In the genomic region with DNA sequence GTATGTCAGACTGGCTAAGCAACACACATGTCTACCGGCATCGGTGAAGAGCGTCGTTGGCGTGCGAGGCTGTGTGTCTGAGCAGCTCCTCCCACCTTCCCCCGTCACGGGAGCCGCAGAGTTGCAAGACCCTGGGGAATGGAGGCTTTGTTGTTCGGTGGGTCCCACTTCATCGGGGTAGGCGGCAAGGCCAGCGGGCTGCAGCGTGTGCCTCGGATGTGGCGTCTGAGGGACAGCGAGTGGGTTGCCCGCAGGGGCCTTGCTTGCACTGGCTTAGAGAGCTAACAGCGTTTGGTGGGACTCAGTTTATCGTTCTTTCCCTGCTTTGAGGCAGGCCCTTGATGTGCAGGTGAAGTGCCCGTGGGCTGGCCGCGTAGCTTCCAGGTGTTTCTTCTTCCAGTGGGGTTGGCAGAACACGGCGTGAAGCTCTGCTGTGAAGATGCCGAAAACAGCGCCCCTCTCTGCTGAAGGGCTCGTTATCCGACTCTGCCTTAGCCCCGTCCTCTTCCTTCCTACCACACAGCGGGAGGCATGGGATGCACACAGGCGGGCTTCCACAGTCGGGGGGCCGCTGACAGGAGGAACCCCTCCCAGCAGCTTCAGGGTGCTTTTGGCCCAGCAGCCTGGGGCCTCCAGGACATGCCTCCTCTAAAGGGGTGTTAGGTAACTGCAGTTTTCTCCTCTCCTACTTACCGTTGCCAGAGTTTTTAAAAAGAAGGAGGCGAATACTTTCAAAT, we compare ENCODE assay signal across 21 cellular contexts.
"Had no signal": no experiment of that assay in that cellular context is flagged by ENCODE, and none has a peak within 500 bp of the region (broad histone marks: within the 10 kb centered on the region; RNA-seq: fewer than 3 reads in every experiment).

No MANE protein-coding gene starts in this region.

- H3K4me3 ChIP-seq: hepatocyte, neural progenitor cell, sigmoid colon, SJCRH30, smooth muscle cell, upper lobe of right lung had no signal

- H3K9me3 Mint-ChIP-seq: activated CD4-positive, alpha-beta memory T cell treated with anti-CD3 and anti-CD28 coated beads, Interleukin-2, amount 10 ng/mL, durations not matched to agents 7 days and 5 days; activated naive CD4-positive, alpha-beta T cell treated with anti-CD3 and anti-CD28 coated beads, Interleukin-2, amount 50 U/mL, for 72 hours; activated T-cell treated with anti-CD3 and anti-CD28 coated beads, Interleukin-2, amount 50 U/mL, for 72 hours; brain; dendritic cell treated with granulocyte-macrophage colony-stimulating factor and Interleukin-4, amounts not matched to agents 40 ng/mL and 50 ng/mL, for 4 days; naive B cell; neural progenitor cell; stimulated activated memory B cell treated with anti-CD40 and anti-IgM and Interleukin-4, amounts not matched to agents 10 μg/mL and 1 μg/mL and 100 μg/mL, for 72 hours had no signal

- ATAC-seq: activated naive CD4-positive, alpha-beta T cell treated with anti-CD3 and anti-CD28 coated beads, Interleukin-2, amount 50 U/mL, for 72 hours; activated T-cell treated with anti-CD3 and anti-CD28 coated beads, Interleukin-2, amount 50 U/mL, for 72 hours; foreskin keratinocyte; stimulated activated memory B cell treated with anti-CD40 and anti-IgM and Interleukin-4, amounts not matched to agents 10 μg/mL and 1 μg/mL and 100 μg/mL, for 72 hours; upper lobe of right lung had no signal

- H3K4me2 ChIP-seq: hepatocyte, neural progenitor cell, smooth muscle cell had no signal

- H3K27me3 Mint-ChIP-seq: activated CD4-positive, alpha-beta memory T cell treated with anti-CD3 and anti-CD28 coated beads, Interleukin-2, amount 10 ng/mL, durations not matched to agents 7 days and 5 days; brain; dendritic cell treated with granulocyte-macrophage colony-stimulating factor and Interleukin-4, amounts not matched to agents 40 ng/mL and 50 ng/mL, for 4 days; naive B cell; stimulated activated memory B cell treated with anti-CD40 and anti-IgM and Interleukin-4, amounts not matched to agents 10 μg/mL and 1 μg/mL and 100 μg/mL, for 72 hours had no signal

- H2AFZ ChIP-seq: hepatocyte, neural progenitor cell had no signal

- DNase-seq: activated CD4-positive, alpha-beta memory T cell treated with anti-CD3 and anti-CD28 coated beads, Interleukin-2, amount 10 ng/mL, durations not matched to agents 7 days and 5 days; activated CD4-positive, alpha-beta T cell treated with anti-CD3 and anti-CD28 coated beads for 4 hours; activated CD4-positive, CD25-positive, alpha-beta regulatory T cell; activated T-cell treated with anti-CD3 and anti-CD28 coated beads, Interleukin-2, amount 50 U/mL, for 72 hours; effector CD4-positive, alpha-beta T cell; erythroblast; mesenchymal stem cell; naive B cell; sigmoid colon; SJCRH30; stimulated activated CD4-positive, alpha-beta T cell treated with anti-CD3 and anti-CD28 coated beads, Interleukin-15, amount 100 ng/mL, for 24 hours; T-helper 1 cell; upper lobe of right lung had no signal

- H3K27me3 ChIP-seq: foreskin keratinocyte, hepatocyte, neural progenitor cell, sigmoid colon, SJCRH30, upper lobe of right lung had no signal

- H3K4me3 Mint-ChIP-seq: activated CD4-positive, alpha-beta memory T cell treated with anti-CD3 and anti-CD28 coated beads, Interleukin-2, amount 10 ng/mL, durations not matched to agents 7 days and 5 days; activated T-cell treated with anti-CD3 and anti-CD28 coated beads, Interleukin-2, amount 50 U/mL, for 72 hours; brain; dendritic cell treated with granulocyte-macrophage colony-stimulating factor and Interleukin-4, amounts not matched to agents 40 ng/mL and 50 ng/mL, for 4 days; naive B cell; neural progenitor cell; stimulated activated memory B cell treated with anti-CD40 and anti-IgM and Interleukin-4, amounts not matched to agents 10 μg/mL and 1 μg/mL and 100 μg/mL, for 72 hours had no signal

- H3K27ac ChIP-seq: foreskin keratinocyte, hepatocyte, neural progenitor cell, sigmoid colon, SJCRH30, upper lobe of right lung had no signal

- H3K27ac Mint-ChIP-seq: activated CD4-positive, alpha-beta memory T cell treated with anti-CD3 and anti-CD28 coated beads, Interleukin-2, amount 10 ng/mL, durations not matched to agents 7 days and 5 days; activated T-cell treated with anti-CD3 and anti-CD28 coated beads, Interleukin-2, amount 50 U/mL, for 72 hours; dendritic cell treated with granulocyte-macrophage colony-stimulating factor and Interleukin-4, amounts not matched to agents 40 ng/mL and 50 ng/mL, for 4 days; stimulated activated memory B cell treated with anti-CD40 and anti-IgM and Interleukin-4, amounts not matched to agents 10 μg/mL and 1 μg/mL and 100 μg/mL, for 72 hours had no signal

- H3K36me3 ChIP-seq: neural progenitor cell, sigmoid colon, SJCRH30, upper lobe of right lung had no signal

- H3K9ac ChIP-seq: neural progenitor cell had no signal

- H3K4me1 ChIP-seq: foreskin keratinocyte, sigmoid colon, SJCRH30 had no signal

- H3K36me3 Mint-ChIP-seq: activated naive CD4-positive, alpha-beta T cell treated with anti-CD3 and anti-CD28 coated beads, Interleukin-2, amount 50 U/mL, for 72 hours; brain; naive B cell had no signal

- H3K9me3 ChIP-seq: sigmoid colon, SJCRH30, upper lobe of right lung had no signal
